ENCODE assay signal across 11 cellular contexts in genomic region chr9:13110766-13111400, GRCh38.
DNase-seq lines count a peak whose midpoint lies in the region; TF ChIP-seq lines count a peak whose summit lies in the region.
"Had no signal": no experiment of that assay in that cellular context is flagged by ENCODE, and none has a peak within 500 bp of the region (broad histone marks: within the 10 kb centered on the region; RNA-seq: fewer than 3 reads in every experiment).

No MANE protein-coding gene starts in this region.

- CTCF ChIA-PET in HEK293 (lab: Yijun Ruan, JAX), result no interaction called here

- POLR2A ChIA-PET in HEK293 (lab: Yijun Ruan, JAX), result no interaction called here

- DNase-seq in amniotic epithelial cell (ENCODE audit: low read depth) (peak; percentile 44), left ventricle myocardium inferior (peak; percentile 23), superior temporal gyrus (ENCODE audit: extremely low spot score) (peak; percentile 63), NCI-H187 treated with DMSO at 0.1 percent for 48 hours (lab: John Stamatoyannopoulos, UW) (no peak)
- DNase-seq in stimulated activated CD4-positive, alpha-beta T cell treated with anti-CD3 and anti-CD28 coated beads, Interleukin-15, amount 100 ng/mL, for 24 hours, result no peak
- DNase-seq in effector memory CD4-positive, alpha-beta T cell, result no peak
- DNase-seq: activated CD4-positive, alpha-beta T cell treated with anti-CD3 and anti-CD28 coated beads, Interleukin-2, amount 50 U/mL, for 1 hour; NCI-H2081 treated with DMSO at 0.1 percent for 48 hours; T-cell had no signal

- intact Hi-C loops in left ventricle myocardium inferior (cut with micrococcal nuclease), result no loop called here

- TF ChIP-seq CTCF in HEK293 (tag by site-specific recombination; IDR thresholded peaks at IDR 0.05), result no peak
- TF ChIP-seq CTCF in left ventricle myocardium inferior (IDR thresholded peaks at IDR 0.05; ENCODE audit: borderline replicate concordance), result no peak

- no peak overlapping the region for H3K27ac ChIP-seq in HEK293 (ENCODE audit: extremely low read depth, low read depth, low read length)
- H3K27ac ChIP-seq in left ventricle myocardium inferior (replicated peaks), result no peak overlapping the region
- no peak overlapping the region for H3K27ac ChIP-seq in effector memory CD4-positive, alpha-beta T cell (ENCODE audit: insufficient read depth, low read length, poor library complexity, severe bottlenecking)
- H3K27ac ChIP-seq: esophagus muscularis mucosa had no signal

- H3K4me1 ChIP-seq in HEK293 (ENCODE audit: control insufficient read depth, insufficient read depth, low read length), result no peaks in the 10 kb centered on the region
- peaks cover 7% of the 10 kb centered on the region for H3K4me1 ChIP-seq in left ventricle myocardium inferior
- no peaks in the 10 kb centered on the region for H3K4me1 ChIP-seq in effector memory CD4-positive, alpha-beta T cell (ENCODE audit: control insufficient read depth, insufficient read depth, low read length, poor library complexity, severe bottlenecking)

- H3K9me3 ChIP-seq in HEK293 (ENCODE audit: control insufficient read depth, insufficient read depth, low read depth, low read length) (no peaks in the 10 kb centered on the region), left ventricle myocardium inferior (replicated peaks) (no peaks in the 10 kb centered on the region)
- no peaks in the 10 kb centered on the region for H3K9me3 ChIP-seq in effector memory CD4-positive, alpha-beta T cell (ENCODE audit: control insufficient read depth, low read length)
- H3K9me3 ChIP-seq: esophagus muscularis mucosa had no signal

- H3K4me3 ChIP-seq in HEK293 (ENCODE audit: low read depth, low read length) (no peak overlapping the region), left ventricle myocardium inferior (no peak overlapping the region)
- H3K4me3 ChIP-seq in effector memory CD4-positive, alpha-beta T cell (ENCODE audit: insufficient read depth, low read depth, low read length, poor library complexity, severe bottlenecking), result no peak overlapping the region
- H3K4me3 ChIP-seq: esophagus muscularis mucosa had no signal

- no peaks in the 10 kb centered on the region for H3K27me3 ChIP-seq in left ventricle myocardium inferior (ENCODE audit: low read depth)
- H3K27me3 ChIP-seq in effector memory CD4-positive, alpha-beta T cell (replicated peaks; ENCODE audit: control insufficient read depth, insufficient read depth, low read length, poor library complexity, severe bottlenecking), result no peaks in the 10 kb centered on the region
- H3K27me3 ChIP-seq: esophagus muscularis mucosa had no signal

- H3K36me3 ChIP-seq in HEK293 (ENCODE audit: control insufficient read depth in 2 of 2, insufficient read depth in 1 of 2, low read length in 2 of 2) (peaks cover 4 to 54% of the 10 kb centered on the region in 2 experiments; a peak in 2 of 3 replicates), left ventricle myocardium inferior (peaks cover 85% of the 10 kb centered on the region)
- no peaks in the 10 kb centered on the region for H3K36me3 ChIP-seq in effector memory CD4-positive, alpha-beta T cell (ENCODE audit: control insufficient read depth, insufficient read depth, low read length)

TF ChIP-seq in HEK293, 187 proteins besides CTCF, POLR2A, EP300 and RAD21:
- TF ChIP-seq PRDM1 (tag by site-specific recombination; IDR thresholded peaks at IDR 0.05), result peak; percentile 73
- TF ChIP-seq ZNF473 (tag by site-specific recombination; IDR thresholded peaks at IDR 0.05), result no peak

Comparison
In these comparisons a context has a peak if more than half of its experiments do, and no peak if none do; other contexts are left out.
1. DNase-seq: peak in amniotic epithelial cell (single experiment), left ventricle myocardium inferior (single experiment) and superior temporal gyrus (single experiment); none in stimulated activated CD4-positive, alpha-beta T cell treated with anti-CD3 and anti-CD28 coated beads, Interleukin-15, amount 100 ng/mL, for 24 hours (single experiment), effector memory CD4-positive, alpha-beta T cell (0 of 3) and NCI-H187 treated with DMSO at 0.1 percent for 48 hours (single experiment).